Comparison of ENCODE assay signal across 10 cellular contexts in the genomic region with DNA sequence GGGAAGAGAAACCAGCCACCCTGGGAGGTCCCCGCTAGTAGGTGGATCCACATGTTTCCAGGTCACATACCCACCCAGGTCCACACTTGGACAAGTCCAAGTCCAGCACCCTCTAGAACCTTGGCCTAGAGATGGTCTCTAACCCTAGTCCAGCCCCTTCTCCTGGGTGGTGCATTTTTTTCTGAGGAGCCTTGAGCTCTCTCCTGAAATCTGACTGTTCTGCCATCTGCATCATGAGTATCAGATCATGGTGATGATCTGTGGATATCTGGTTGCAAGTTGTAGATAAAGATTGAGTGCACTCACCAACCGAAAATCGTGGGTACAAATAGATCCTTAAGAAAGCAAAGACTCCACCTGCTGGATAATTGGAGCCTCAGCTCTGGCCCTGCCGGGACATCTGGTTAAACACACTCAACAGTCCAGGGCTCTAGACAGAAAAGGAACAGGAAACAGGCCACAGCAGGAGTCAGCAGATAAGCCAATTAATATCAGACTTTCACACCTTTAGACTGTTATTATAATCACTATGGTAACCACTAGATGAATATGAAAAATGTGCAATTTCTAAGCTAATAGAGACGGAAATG. TPM values are rescaled to one million over a fixed set of nuclear protein-coding genes. Genes with fewer than 3 reads are reported as not detected.
DNase-seq lines count a peak whose midpoint lies in the region; ATAC-seq and TF ChIP-seq lines count a peak whose summit lies in the region.
"Had no signal": no experiment of that assay in that cellular context is flagged by ENCODE, and none has a peak within 500 bp of the region (broad histone marks: within the 10 kb centered on the region; RNA-seq: fewer than 3 reads in every experiment).

No MANE protein-coding gene starts in this region.

- H3K27ac ChIP-seq in CD8-positive, alpha-beta memory T cell (ENCODE audit: low read depth, low read length): no peak overlapping the region
- H3K27ac ChIP-seq in colonic mucosa (no peak overlapping the region), upper lobe of right lung (no peak overlapping the region)

- TF ChIP-seq CTCF in fibroblast of the aortic adventitia (IDR thresholded peaks at IDR 0.05; ENCODE audit: insufficient read depth, low read length) (peak; percentile 19), colonic mucosa (IDR thresholded peaks at IDR 0.05) (no peak), upper lobe of right lung (IDR thresholded peaks at IDR 0.05) (no peak)

- no peaks in the 10 kb centered on the region for H3K9me3 ChIP-seq in CD8-positive, alpha-beta memory T cell (ENCODE audit: low read length)
- H3K9me3 ChIP-seq in colonic mucosa (no peaks in the 10 kb centered on the region), upper lobe of right lung (no peaks in the 10 kb centered on the region)

- H3K4me1 Mint-ChIP-seq in CD8-positive, alpha-beta memory T cell: peaks cover 27 to 35% (median 33%) of the 10 kb centered on the region in 3 donors

- H3K27ac Mint-ChIP-seq in CD8-positive, alpha-beta memory T cell: peak overlapping the region in 5 of 8 donors; percentile 4 to 66 (median 48)

- H3K9ac ChIP-seq in colonic mucosa (ENCODE audit: low read depth in 2 of 2, low read length in 2 of 2): no peak overlapping the region

- H3K36me3 Mint-ChIP-seq in CD8-positive, alpha-beta memory T cell: no peaks in the 10 kb centered on the region

- no peaks in the 10 kb centered on the region for H3K27me3 Mint-ChIP-seq in CD8-positive, alpha-beta memory T cell

- CTCF ChIA-PET in CD8-positive, alpha-beta memory T cell (lab: Charles Lee): interaction anchor here (0.6 to 0.8 kb wide), 2 partner anchors 13 to 21 kb away, joined by 3 to 4 read pairs; no protein-coding TSS in a partner anchor

- H3K4me3 ChIP-seq in CD8-positive, alpha-beta memory T cell (ENCODE audit: low read length): no peak overlapping the region
- no peak overlapping the region for H3K4me3 ChIP-seq in fibroblast of the aortic adventitia (ENCODE audit: low read depth, low read length)
- H3K4me3 ChIP-seq in colonic mucosa: no peak overlapping the region
- no peak overlapping the region for H3K4me3 ChIP-seq in upper lobe of right lung

- no peaks in the 10 kb centered on the region for H3K9me3 Mint-ChIP-seq in CD8-positive, alpha-beta memory T cell

- POLR2A ChIA-PET in CD8-positive, alpha-beta memory T cell (lab: Charles Lee): interaction anchor here (1.4 kb wide), 1 partner anchor 497 kb away, joined by 3 read pairs; the partner anchor contains the start of gene RNF6

- ATAC-seq in upper lobe of right lung: no peak

- H3K4me1 ChIP-seq in CD8-positive, alpha-beta memory T cell (ENCODE audit: insufficient read depth, low read length): peaks cover 23% of the 10 kb centered on the region
- H3K4me1 ChIP-seq in colonic mucosa (no peaks in the 10 kb centered on the region), upper lobe of right lung (no peaks in the 10 kb centered on the region)

- DNase-seq in CD8-positive, alpha-beta memory T cell: no peak
- peak; percentile 38 for DNase-seq in KG1 (lab: John Stamatoyannopoulos, UW)
- peak; percentile 7 for DNase-seq in OCI-M1 (lab: John Stamatoyannopoulos, UW)
- peak; percentile 4 for DNase-seq in fibroblast of the aortic adventitia (ENCODE audit: low read depth)
- no peak for DNase-seq in colonic mucosa
- DNase-seq in upper lobe of right lung: no peak
- DNase-seq in D341Med (ENCODE audit: low spot score): no peak
- no peak for DNase-seq in anterior cingulate cortex (lab: John Stamatoyannopoulos, UW)
- DNase-seq: effector CD8-positive, alpha-beta T cell; NCI-H526 treated with DMSO at 0.1 percent for 48 hours had no signal

- intact Hi-C loops in colonic mucosa (cut with DNase I): no loop called here
- intact Hi-C loops in upper lobe of right lung (cut with DNase I): no loop called here

- no peaks in the 10 kb centered on the region for H3K36me3 ChIP-seq in CD8-positive, alpha-beta memory T cell (ENCODE audit: insufficient read depth, low read length)
- H3K36me3 ChIP-seq in colonic mucosa: no peaks in the 10 kb centered on the region
- H3K36me3 ChIP-seq in upper lobe of right lung: no peaks in the 10 kb centered on the region

- H3K27me3 ChIP-seq in CD8-positive, alpha-beta memory T cell (ENCODE audit: insufficient read depth, low read length, poor library complexity, severe bottlenecking): no peaks in the 10 kb centered on the region
- no peaks in the 10 kb centered on the region for H3K27me3 ChIP-seq in colonic mucosa
- no peaks in the 10 kb centered on the region for H3K27me3 ChIP-seq in upper lobe of right lung

- peak overlapping the region in 1 of 7 donors; percentile 3 for H3K4me3 Mint-ChIP-seq in CD8-positive, alpha-beta memory T cell

RNA-seq across cellular contexts. Expression of gene GPR12, which starts 41.1 kb away (rescaled TPM):
- not detected for total RNA-seq in CD8-positive, alpha-beta memory T cell
- polyA plus RNA-seq in CD8-positive, alpha-beta memory T cell: not detected
- total RNA-seq in fibroblast of the aortic adventitia (ENCODE audit: low replicate concordance) (0.41 TPM in 1 of 2 replicates, not detected in the other), colonic mucosa (under 1 TPM; 0.05 to 0.30 TPM), upper lobe of right lung (not detected)

Comparison
In these comparisons a context has a peak if more than half of its experiments do, and no peak if none do; other contexts are left out.
1. DNase-seq: peak in KG1 (single experiment), OCI-M1 (single experiment) and fibroblast of the aortic adventitia (single experiment); none in CD8-positive, alpha-beta memory T cell (0 of 5), colonic mucosa (single experiment), upper lobe of right lung (single experiment), D341Med (single experiment) and anterior cingulate cortex (0 of 58).